Comparison of ENCODE assay signal across 1 cellular context in the genomic region with DNA sequence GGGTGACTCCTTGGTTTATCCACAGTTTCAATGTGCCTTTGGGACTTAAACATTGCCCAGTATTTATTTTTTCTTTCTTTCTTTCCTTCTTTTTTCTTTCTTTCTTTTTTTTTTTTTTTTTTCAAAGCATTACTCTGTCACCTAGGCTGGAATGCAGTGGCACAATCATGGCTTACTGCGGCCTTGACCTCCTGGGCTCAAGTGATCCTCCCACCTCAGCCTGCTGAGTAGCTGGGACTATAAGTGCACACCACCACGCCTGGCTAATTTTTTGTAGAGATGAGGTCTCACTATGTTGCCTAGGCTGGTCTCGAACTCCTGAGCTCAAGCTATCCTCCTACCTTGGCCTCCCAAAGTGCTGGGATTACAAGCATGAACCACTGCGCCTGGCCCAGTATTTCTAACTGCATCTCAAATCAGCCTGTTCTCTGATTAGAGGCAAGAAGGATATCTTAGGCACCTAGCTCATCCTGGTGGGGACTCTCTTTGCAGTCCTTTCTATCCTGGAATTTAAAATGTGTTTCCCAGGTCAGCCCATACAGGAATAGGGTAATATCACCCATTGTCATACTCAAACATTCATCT.
TF ChIP-seq lines count a peak whose summit lies in the region.
"Not testable (repeated sequence)": the region's sequence is repeated elsewhere in the genome, so short reads cannot be mapped to it uniquely, and the experiment has no call there.

No MANE protein-coding gene starts in this region.

TF ChIP-seq in HepG2, 621 proteins besides CTCF, POLR2A, EP300 and RAD21 (continues in another document):
- TF ChIP-seq ASH2L (IDR thresholded peaks at IDR 0.05; ENCODE audit: insufficient read length, low read depth, low read length) (peak; percentile 28), MED1 (CRISPR knock-in tag; IDR thresholded peaks at IDR 0.05) (peak; percentile 75), NR2F1 (CRISPR knock-in tag; IDR thresholded peaks at IDR 0.05) (peak; percentile 85 to 87), NFIB (CRISPR knock-in tag; IDR thresholded peaks at IDR 0.05; ENCODE audit: borderline replicate concordance) (0 out of 2 replicates have a peak, but pooled peaks have one; percentile 63), ZBTB40 (CRISPR knock-in tag; IDR thresholded peaks at IDR 0.05) (peak; percentile 50; the same call in 1 of the 2 replicates), ISL2 (CRISPR knock-in tag; IDR thresholded peaks at IDR 0.05) (peak; percentile 39; the same call in 1 of the 2 replicates), ZMYM3 (CRISPR knock-in tag; IDR thresholded peaks at IDR 0.05) (peak; percentile 43; the same call in 1 of the 2 replicates), FOXM1 (CRISPR knock-in tag; IDR thresholded peaks at IDR 0.05) (0 out of 2 replicates have a peak, but pooled peaks have one; percentile 21), FOXK2 (IDR thresholded peaks at IDR 0.05) (0 out of 2 replicates have a peak, but pooled peaks have one; percentile 39), HNF4A (CRISPR knock-in tag; IDR thresholded peaks at IDR 0.05) (peak; percentile 70), ARID5B (CRISPR knock-in tag; IDR thresholded peaks at IDR 0.05) (peak; percentile 83), ZMYM2 (CRISPR knock-in tag; IDR thresholded peaks at IDR 0.05) (peak; percentile 86; the same call in 1 of the 2 replicates), SMAD1 (CRISPR knock-in tag; IDR thresholded peaks at IDR 0.05; ENCODE audit: borderline replicate concordance, low read depth) (0 out of 2 replicates have a peak, but pooled peaks have one; percentile 52), NCOR1 (IDR thresholded peaks at IDR 0.05; ENCODE audit: borderline replicate concordance, low read length) (0 out of 2 replicates have a peak, but pooled peaks have one; percentile 38), CHD4 (IDR thresholded peaks at IDR 0.05; ENCODE audit: borderline replicate concordance, low read length) (peak; percentile 70; the same call in 1 of the 2 replicates), LCORL (IDR thresholded peaks at IDR 0.05) (peak; percentile 47; the same call in 1 of the 2 replicates), LCORL (CRISPR knock-in tag; IDR thresholded peaks at IDR 0.05) (peak; percentile 54; the same call in 1 of the 2 replicates), MIER3 (CRISPR knock-in tag; IDR thresholded peaks at IDR 0.05; ENCODE audit: borderline replicate concordance) (peak; percentile 74; the same call in 1 of the 2 replicates), SOX13 (CRISPR knock-in tag; conservative IDR thresholded peaks at IDR 0.05 in 1 of 2, IDR thresholded peaks at IDR 0.05 in 1 of 2) (peak in 1 of 2 experiments; percentile 35; a peak in 1 of 4 replicates), SP5 (CRISPR knock-in tag; IDR thresholded peaks at IDR 0.05; ENCODE audit: borderline replicate concordance, low read depth) (peak; percentile 79; the same call in 1 of the 2 replicates), ZNF839 (CRISPR knock-in tag; IDR thresholded peaks at IDR 0.05; ENCODE audit: borderline replicate concordance) (peak; percentile 74; the same call in 1 of the 2 replicates), TBX2 (CRISPR knock-in tag; IDR thresholded peaks at IDR 0.05; ENCODE audit: borderline replicate concordance) (peak; percentile 54; the same call in 1 of the 2 replicates), NR2C2 (CRISPR knock-in tag; IDR thresholded peaks at IDR 0.05; ENCODE audit: borderline replicate concordance) (peak; percentile 63), SMC3 (IDR thresholded peaks at IDR 0.05; ENCODE audit: low read length) (peak; percentile 5; the same call in 1 of the 2 replicates), DR1 (CRISPR knock-in tag; IDR thresholded peaks at IDR 0.05) (0 out of 2 replicates have a peak, but pooled peaks have one; percentile 24), ZNF350 (CRISPR knock-in tag; IDR thresholded peaks at IDR 0.05; ENCODE audit: borderline replicate concordance, low read depth) (peak; percentile 70; the same call in 1 of the 2 replicates), GATAD2A (CRISPR knock-in tag; IDR thresholded peaks at IDR 0.05) (peak; percentile 65), NCOA2 (CRISPR knock-in tag; IDR thresholded peaks at IDR 0.05) (peak; percentile 33; the same call in 1 of the 2 replicates), RARA (CRISPR knock-in tag; IDR thresholded peaks at IDR 0.05) (peak; percentile 77), HOXA3 (CRISPR knock-in tag; IDR thresholded peaks at IDR 0.05) (peak; percentile 62; the same call in 1 of the 2 replicates), ZNF710 (CRISPR knock-in tag; IDR thresholded peaks at IDR 0.05; ENCODE audit: borderline replicate concordance) (peak; percentile 97), ZNF772 (CRISPR knock-in tag; IDR thresholded peaks at IDR 0.05) (0 out of 2 replicates have a peak, but pooled peaks have one; percentile 32), NR2F6 (IDR thresholded peaks at IDR 0.05) (peak; percentile 94), NR2F6 (CRISPR knock-in tag; IDR thresholded peaks at IDR 0.05) (peak; percentile 96)
- TF ChIP-seq ZBTB40, SOX13 (IDR thresholded peaks at IDR 0.05): not testable (repeated sequence)
- TF ChIP-seq, protein P1, sequence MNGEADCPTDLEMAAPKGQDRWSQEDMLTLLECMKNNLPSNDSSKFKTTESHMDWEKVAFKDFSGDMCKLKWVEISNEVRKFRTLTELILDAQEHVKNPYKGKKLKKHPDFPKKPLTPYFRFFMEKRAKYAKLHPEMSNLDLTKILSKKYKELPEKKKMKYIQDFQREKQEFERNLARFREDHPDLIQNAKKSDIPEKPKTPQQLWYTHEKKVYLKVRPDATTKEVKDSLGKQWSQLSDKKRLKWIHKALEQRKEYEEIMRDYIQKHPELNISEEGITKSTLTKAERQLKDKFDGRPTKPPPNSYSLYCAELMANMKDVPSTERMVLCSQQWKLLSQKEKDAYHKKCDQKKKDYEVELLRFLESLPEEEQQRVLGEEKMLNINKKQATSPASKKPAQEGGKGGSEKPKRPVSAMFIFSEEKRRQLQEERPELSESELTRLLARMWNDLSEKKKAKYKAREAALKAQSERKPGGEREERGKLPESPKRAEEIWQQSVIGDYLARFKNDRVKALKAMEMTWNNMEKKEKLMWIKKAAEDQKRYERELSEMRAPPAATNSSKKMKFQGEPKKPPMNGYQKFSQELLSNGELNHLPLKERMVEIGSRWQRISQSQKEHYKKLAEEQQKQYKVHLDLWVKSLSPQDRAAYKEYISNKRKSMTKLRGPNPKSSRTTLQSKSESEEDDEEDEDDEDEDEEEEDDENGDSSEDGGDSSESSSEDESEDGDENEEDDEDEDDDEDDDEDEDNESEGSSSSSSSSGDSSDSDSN (CRISPR knock-in tag; IDR thresholded peaks at IDR 0.05) = peak; percentile 31; the same call in 1 of the 2 replicates
